1 cellular context compared by ENCODE assay signal in genomic region chr16:15832241-15832640, GRCh38.
TF ChIP-seq lines count a peak whose summit lies in the region.

No MANE protein-coding gene starts in this region.

TF ChIP-seq in HepG2, 621 proteins besides CTCF, POLR2A, EP300 and RAD21:
- no peak for TF ChIP-seq SMAD9 (CRISPR knock-in tag; IDR thresholded peaks at IDR 0.05)
- no peak for TF ChIP-seq ZNF766 (CRISPR knock-in tag; IDR thresholded peaks at IDR 0.05; ENCODE audit: borderline replicate concordance)
- TF ChIP-seq HNF4A (CRISPR knock-in tag; IDR thresholded peaks at IDR 0.05): no peak
- peak; percentile 93; the same call in 1 of the 2 replicates for TF ChIP-seq ZNF180 (CRISPR knock-in tag; IDR thresholded peaks at IDR 0.05; ENCODE audit: borderline replicate concordance, low read depth)
- TF ChIP-seq ZIK1 (CRISPR knock-in tag; IDR thresholded peaks at IDR 0.05; ENCODE audit: borderline replicate concordance, low read depth): no peak
- TF ChIP-seq ZEB1 (IDR thresholded peaks at IDR 0.05; ENCODE audit: insufficient replicate concordance, low read depth): no peak
TF ChIP-seq in HepG2: peak in this region for 1.
